ENCODE assay signal across 24 cellular contexts in the genomic region with DNA sequence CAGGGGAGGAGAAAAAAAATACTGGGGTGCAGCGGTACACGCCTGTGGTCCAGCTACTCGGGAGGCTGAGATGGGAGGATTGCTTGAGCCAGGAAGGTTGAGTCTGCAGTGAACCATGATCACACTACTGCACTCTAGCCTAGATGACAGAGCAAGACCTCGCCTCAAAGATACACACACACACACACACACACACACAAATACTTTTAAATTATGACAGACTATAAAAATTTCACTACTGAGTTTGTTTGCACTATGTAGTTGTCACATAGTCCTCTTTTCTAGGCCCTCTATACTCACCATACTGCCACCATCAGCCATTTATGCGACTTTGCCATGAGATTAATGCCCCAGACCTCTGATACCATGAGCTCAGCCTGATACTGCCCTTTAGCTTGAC.
DNase-seq lines count a peak whose midpoint lies in the region; ATAC-seq, FAIRE-seq and TF ChIP-seq lines count a peak whose summit lies in the region.
"Had no signal": no experiment of that assay in that cellular context is flagged by ENCODE, and none has a peak within 500 bp of the region (broad histone marks: within the 10 kb centered on the region; RNA-seq: fewer than 3 reads in every experiment).

No MANE protein-coding gene starts in this region.

- H3K79me1 ChIP-seq in H9 (ENCODE audit: insufficient read depth, low read depth, low read length, poor library complexity, severe bottlenecking) (peaks cover 3% of the 10 kb centered on the region), neuronal stem cell (ENCODE audit: low read depth, low read length) (peaks cover 2% of the 10 kb centered on the region)

- FAIRE-seq in GM12892 (lab: Jason Lieb, UNC) = no peak
- FAIRE-seq: HepG2 had no signal

- peaks cover 4% of the 10 kb centered on the region for H3K36me3 Mint-ChIP-seq in CD4-positive, CD25-positive, alpha-beta regulatory T cell
- H3K36me3 Mint-ChIP-seq in H9 (ENCODE audit: insufficient read depth in 1 of 3, low read depth in 3 of 3) (peaks cover 0 to 7% (median 6%) of the 10 kb centered on the region in 3 experiments; a peak in 6 of 7 replicates), nephron (ENCODE audit: low read depth) (peaks cover 15% of the 10 kb centered on the region)
- peaks cover 7% of the 10 kb centered on the region for H3K36me3 Mint-ChIP-seq in activated naive CD8-positive, alpha-beta T cell treated with anti-CD3 and anti-CD28 coated beads for 36 hours

- H3T11ph ChIP-seq in H9 (ENCODE audit: low read length) = no peak overlapping the region

- H2AFZ ChIP-seq in H9 (ENCODE audit: low read length) = no peak overlapping the region
- H2AFZ ChIP-seq in neuronal stem cell (ENCODE audit: low read length) = no peak overlapping the region

- no peak overlapping the region for H2BK5ac ChIP-seq in H9 (ENCODE audit: insufficient read length, low read length)
- no peak overlapping the region for H2BK5ac ChIP-seq in neuronal stem cell (ENCODE audit: low read length)

- H3K18ac ChIP-seq in H9 (ENCODE audit: insufficient read length, low read depth, low read length) = no peak overlapping the region
- no peak overlapping the region for H3K18ac ChIP-seq in neuronal stem cell (ENCODE audit: low read length)

- no peak for DNase-seq in CD4-positive, CD25-positive, alpha-beta regulatory T cell
- DNase-seq in H9 = no peak
- no peak for DNase-seq in activated naive CD8-positive, alpha-beta T cell treated with anti-CD3 and anti-CD28 coated beads for 36 hours
- DNase-seq in NK-92 treated with Interleukin-12 subunit alpha and Interleukin-12 subunit beta, amount 100 ng/mL, for 24 hours (lab: John Stamatoyannopoulos, UW) = no peak
- DNase-seq in GM12892 (ENCODE audit: insufficient read length) = no peak
- DNase-seq in neuronal stem cell (ENCODE audit: low spot score) = no peak
- DNase-seq in NCI-H128 (lab: John Stamatoyannopoulos, UW; ENCODE audit: unreplicated experiment) = no peak
- DNase-seq: activated CD4-positive, alpha-beta T cell treated with anti-CD3 and anti-CD28 coated beads for 48 hours; activated gamma-delta T cell; AML-193; Calu3; effector memory CD4-positive, alpha-beta T cell; EL; esophagus squamous epithelium; mesendoderm; NCI-H1417 treated with DMSO at 0.1 percent for 48 hours; NCI-H510A treated with DMSO at 0.1 percent for 48 hours; nephron progenitor cell; posterior cingulate gyrus; stimulated activated CD4-positive, alpha-beta T cell treated with anti-CD3 and anti-CD28 coated beads, Interleukin-1b, Interleukin-23, amount 100 ng/mL, for 48 hours; stimulated activated naive CD4-positive, alpha-beta T cell had no signal

- no peak for TF ChIP-seq POLR2A in GM12892 (IDR thresholded peaks at IDR 0.05; ENCODE audit: low read depth, low read length)

- H2BK20ac ChIP-seq in H9 (ENCODE audit: low read depth, low read length, poor library complexity, severe bottlenecking) = no peak overlapping the region

- H3K36me3 ChIP-seq in CD4-positive, CD25-positive, alpha-beta regulatory T cell (ENCODE audit: control insufficient read depth, insufficient read depth, low read length) = no peaks in the 10 kb centered on the region
- no peaks in the 10 kb centered on the region for H3K36me3 ChIP-seq in neuronal stem cell (replicated peaks in 1 of 2; ENCODE audit: control insufficient read depth in 2 of 2, insufficient read depth in 2 of 2, low read length in 2 of 2)
- H3K36me3 ChIP-seq: esophagus squamous epithelium, tibial nerve had no signal

- ATAC-seq in CD4-positive, CD25-positive, alpha-beta regulatory T cell (ENCODE audit: low read depth in 2 of 2) = no peak
- ATAC-seq: HepG2 had no signal

- H2BK12ac ChIP-seq in H9 (ENCODE audit: insufficient read length, low read depth, low read length) (no peak overlapping the region), neuronal stem cell (ENCODE audit: low read length) (no peak overlapping the region)

- H3K14ac ChIP-seq in H9 (ENCODE audit: insufficient read depth, low read length) (no peak overlapping the region), neuronal stem cell (ENCODE audit: low read length) (no peak overlapping the region)

- H3K23ac ChIP-seq in H9 (ENCODE audit: insufficient read length, low read depth, low read length) = no peak overlapping the region
- no peak overlapping the region for H3K23ac ChIP-seq in neuronal stem cell (ENCODE audit: low read depth, low read length, poor library complexity)

- H4K91ac ChIP-seq in H9 (ENCODE audit: insufficient read length, low read depth, low read length) (no peak overlapping the region), neuronal stem cell (ENCODE audit: low read depth, low read length, poor library complexity) (no peak overlapping the region)

- no peak overlapping the region for H3K4me2 ChIP-seq in H9 (ENCODE audit: insufficient read depth, insufficient read length, low read length)
- no peak overlapping the region for H3K4me2 ChIP-seq in neuronal stem cell (ENCODE audit: insufficient read depth, low read length, poor library complexity, severe bottlenecking)

- no peak for TF ChIP-seq CTCF in H9 (conservative IDR thresholded peaks at IDR 0.05)
- TF ChIP-seq CTCF in nephron (IDR thresholded peaks at IDR 0.05; ENCODE audit: unreplicated experiment in 3 of 3) = no peak

- H3K56ac ChIP-seq in H9 (ENCODE audit: insufficient read length, low read depth, low read length) = no peak overlapping the region

- no peak overlapping the region for H3K4ac ChIP-seq in H9 (ENCODE audit: low read depth, low read length)
- no peak overlapping the region for H3K4ac ChIP-seq in neuronal stem cell (ENCODE audit: low read length)

- H2BK15ac ChIP-seq in H9 (ENCODE audit: low read depth, low read length) = no peak overlapping the region
- H2BK15ac ChIP-seq in neuronal stem cell (ENCODE audit: low read length) = no peak overlapping the region

- H3K9me3 Mint-ChIP-seq in CD4-positive, CD25-positive, alpha-beta regulatory T cell = no peaks in the 10 kb centered on the region
- peaks cover 0 to 3% of the 10 kb centered on the region in 2 experiments; a peak in 1 of 5 replicates for H3K9me3 Mint-ChIP-seq in H9
- H3K9me3 Mint-ChIP-seq in activated naive CD8-positive, alpha-beta T cell treated with anti-CD3 and anti-CD28 coated beads for 36 hours = no peaks in the 10 kb centered on the region
- peaks cover 3% of the 10 kb centered on the region for H3K9me3 Mint-ChIP-seq in nephron

- H4K20me1 ChIP-seq in H9 (ENCODE audit: control insufficient read depth, insufficient read depth, insufficient read length) = no peaks in the 10 kb centered on the region

- H3K23me2 ChIP-seq in H9 (ENCODE audit: insufficient read length, low read depth, low read length, poor library complexity, severe bottlenecking) = no peaks in the 10 kb centered on the region

- no peak overlapping the region for H4K5ac ChIP-seq in H9 (ENCODE audit: insufficient read length, low read depth, low read length)

- H3K4me3 ChIP-seq in CD4-positive, CD25-positive, alpha-beta regulatory T cell (ENCODE audit: low read depth, low read length) = no peak overlapping the region
- no peak overlapping the region for H3K4me3 ChIP-seq in neuronal stem cell (ENCODE audit: low read length in 2 of 2)
- H3K4me3 ChIP-seq: esophagus squamous epithelium, tibial nerve had no signal

- peaks cover 33 to 65% (median 51%) of the 10 kb centered on the region in 4 donors for H3K4me1 Mint-ChIP-seq in CD4-positive, CD25-positive, alpha-beta regulatory T cell
- peaks cover 1 to 2% of the 10 kb centered on the region in 2 experiments; a peak in 1 of 4 replicates for H3K4me1 Mint-ChIP-seq in H9
- H3K4me1 Mint-ChIP-seq in activated naive CD8-positive, alpha-beta T cell treated with anti-CD3 and anti-CD28 coated beads for 36 hours = peaks cover 49% of the 10 kb centered on the region
- H3K4me1 Mint-ChIP-seq in nephron = peaks cover 30% of the 10 kb centered on the region

- no peaks in the 10 kb centered on the region for H3K27me3 ChIP-seq in CD4-positive, CD25-positive, alpha-beta regulatory T cell (ENCODE audit: control insufficient read depth, insufficient read depth, low read length)
- H3K27me3 ChIP-seq in H9 (ENCODE audit: insufficient read depth, low read length) = no peaks in the 10 kb centered on the region
- no peaks in the 10 kb centered on the region for H3K27me3 ChIP-seq in neuronal stem cell (ENCODE audit: control insufficient read depth in 3 of 3, insufficient read depth in 3 of 3, low read depth in 1 of 3, low read length in 3 of 3)
- H3K27me3 ChIP-seq: esophagus squamous epithelium, tibial nerve had no signal

- H3K4me3 Mint-ChIP-seq in CD4-positive, CD25-positive, alpha-beta regulatory T cell = no peak overlapping the region
- H3K4me3 Mint-ChIP-seq in H9 = no peak overlapping the region
- no peak overlapping the region for H3K4me3 Mint-ChIP-seq in activated naive CD8-positive, alpha-beta T cell treated with anti-CD3 and anti-CD28 coated beads for 36 hours
- no peak overlapping the region for H3K4me3 Mint-ChIP-seq in nephron
- H3K4me3 Mint-ChIP-seq: nephron progenitor cell had no signal

- H3K27ac ChIP-seq in CD4-positive, CD25-positive, alpha-beta regulatory T cell (ENCODE audit: insufficient read depth, low read length, poor library complexity, severe bottlenecking) = no peak overlapping the region
- H3K27ac ChIP-seq in H9 (ENCODE audit: insufficient read length, low read depth, low read length) (no peak overlapping the region), neuronal stem cell (replicated peaks; ENCODE audit: low read length) (no peak overlapping the region)
- H3K27ac ChIP-seq: esophagus squamous epithelium had no signal

- H4K8ac ChIP-seq in H9 (replicated peaks; ENCODE audit: insufficient read length, low read depth, low read length) (no peak overlapping the region), neuronal stem cell (ENCODE audit: low read depth, low read length) (no peak overlapping the region)

- no peaks in the 10 kb centered on the region for H3K79me2 ChIP-seq in H9 (ENCODE audit: insufficient read depth, low read length)

- H2AK5ac ChIP-seq in H9 (ENCODE audit: insufficient read length, low read length) (no peak overlapping the region), neuronal stem cell (ENCODE audit: low read depth, low read length) (no peak overlapping the region)

- no peak overlapping the region for H3K9ac ChIP-seq in H9 (ENCODE audit: extremely low read depth, insufficient read length, low read length)
- H3K9ac ChIP-seq in neuronal stem cell (ENCODE audit: low read depth, low read length, poor library complexity) = no peak overlapping the region

- peak overlapping the region in 2 of 3 donors; percentile 48 to 83 for H3K27ac Mint-ChIP-seq in CD4-positive, CD25-positive, alpha-beta regulatory T cell
- H3K27ac Mint-ChIP-seq in H9 (peak overlapping the region in 2 of 3 experiments; percentile 9 to 42; a peak in 3 of 7 replicates), nephron (peak overlapping the region in 2 of 3 experiments; percentile 24 to 47)
- H3K27ac Mint-ChIP-seq in activated naive CD8-positive, alpha-beta T cell treated with anti-CD3 and anti-CD28 coated beads for 36 hours = peak overlapping the region; percentile 35

- H3K4me1 ChIP-seq in CD4-positive, CD25-positive, alpha-beta regulatory T cell (ENCODE audit: control insufficient read depth, insufficient read depth, low read length, poor library complexity, severe bottlenecking) = peaks cover 14% of the 10 kb centered on the region
- H3K4me1 ChIP-seq in H9 (ENCODE audit: insufficient read depth, low read length) = no peaks in the 10 kb centered on the region
- H3K4me1 ChIP-seq in neuronal stem cell (ENCODE audit: control insufficient read depth in 2 of 2, insufficient read depth in 1 of 2, low read depth in 1 of 2, low read length in 2 of 2) = no peaks in the 10 kb centered on the region

- H3K9me3 ChIP-seq in CD4-positive, CD25-positive, alpha-beta regulatory T cell (ENCODE audit: control insufficient read depth in 2 of 2, low read length in 2 of 2) = no peaks in the 10 kb centered on the region
- H3K9me3 ChIP-seq in H9 (ENCODE audit: control insufficient read depth, low read depth, low read length) = no peaks in the 10 kb centered on the region
- H3K9me3 ChIP-seq in neuronal stem cell (replicated peaks in 1 of 2; ENCODE audit: control insufficient read depth in 2 of 2, insufficient read depth in 1 of 2, low read depth in 1 of 2, low read length in 2 of 2) = no peaks in the 10 kb centered on the region
- H3K9me3 ChIP-seq: esophagus squamous epithelium, tibial nerve had no signal

- no peaks in the 10 kb centered on the region for H3K27me3 Mint-ChIP-seq in CD4-positive, CD25-positive, alpha-beta regulatory T cell
- no peaks in the 10 kb centered on the region for H3K27me3 Mint-ChIP-seq in H9 (ENCODE audit: low read depth)
- H3K27me3 Mint-ChIP-seq in activated naive CD8-positive, alpha-beta T cell treated with anti-CD3 and anti-CD28 coated beads for 36 hours = no peaks in the 10 kb centered on the region
- H3K27me3 Mint-ChIP-seq in nephron (ENCODE audit: low read depth) = no peaks in the 10 kb centered on the region

- WGBS in H9 (ENCODE audit: extremely low coverage, insufficient read length, low lambda C conversion rate) = no CpG with 5 or more reads among the region's 5 CpGs
- WGBS in neuronal stem cell (ENCODE audit: extremely low coverage in 2 of 2, insufficient read length in 2 of 2, insufficient replicate concordance in 1 of 2), 2 donors = no CpG with 5 or more reads among the region's 5 CpGs

- H2BK120ac ChIP-seq in H9 (ENCODE audit: low read depth, low read length, poor library complexity, severe bottlenecking) (no peak overlapping the region), neuronal stem cell (ENCODE audit: low read depth, low read length) (no peak overlapping the region)
